ENCODE assay signal across 1 cellular context in genomic region chr17:32349503-32349853, GRCh38.
TF ChIP-seq lines count a peak whose summit lies in the region.

No MANE protein-coding gene starts in this region.

TF ChIP-seq in GM23338, 12 proteins besides CTCF, POLR2A, EP300 and RAD21:
- TF ChIP-seq REST (IDR thresholded peaks at IDR 0.05; ENCODE audit: unreplicated experiment) (peak; percentile 0), ZNF331 (CRISPR knock-in tag; IDR thresholded peaks at IDR 0.05; ENCODE audit: low read depth) (no peak), STAT1 (IDR thresholded peaks at IDR 0.05; ENCODE audit: unreplicated experiment) (no peak)
